Comparison of ENCODE assay signal across 9 cellular contexts in the genomic region with DNA sequence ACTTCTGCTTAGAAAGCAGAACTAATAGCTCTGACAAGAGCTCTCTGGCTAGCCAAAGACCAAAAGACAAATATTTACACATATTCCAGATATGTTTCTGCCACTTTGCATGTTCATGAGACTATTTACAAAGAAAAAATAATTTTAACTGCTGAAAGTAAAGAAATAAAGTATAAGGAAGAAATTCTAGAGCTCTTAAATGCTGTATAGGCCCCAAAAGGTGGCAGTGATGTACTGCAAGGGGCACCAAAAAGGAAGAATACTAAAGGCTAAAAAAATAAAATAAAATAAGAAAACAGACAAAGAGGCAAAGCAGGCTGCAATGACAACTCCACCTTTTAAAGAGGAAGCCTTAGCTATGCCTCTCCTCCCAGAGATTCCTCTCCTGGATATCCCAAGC. TPM values are rescaled to one million over a fixed set of nuclear protein-coding genes. Genes with fewer than 3 reads are reported as not detected.
A peak's percentile ranks its signal among the peaks of the same experiment; 100 is the strongest.
DNase-seq lines count a peak whose midpoint lies in the region; ATAC-seq and TF ChIP-seq lines count a peak whose summit lies in the region.
"Had no signal": no experiment of that assay in that cellular context is flagged by ENCODE, and none has a peak within 500 bp of the region (broad histone marks: within the 10 kb centered on the region; RNA-seq: fewer than 3 reads in every experiment).

No MANE protein-coding gene starts in this region.

- H3K36me3 ChIP-seq in BE2C (no peaks in the 10 kb centered on the region), ascending aorta (no peaks in the 10 kb centered on the region), mesenchymal stem cell (ENCODE audit: control insufficient read depth in 1 of 2, insufficient read depth in 2 of 2, low read depth in 1 of 2, low read length in 2 of 2) (peaks cover 0 to 4% of the 10 kb centered on the region in 2 experiments)

- H3K4me1 ChIP-seq in BE2C (0 out of 2 replicates have a peak, but pooled peaks cover 2% of the 10 kb centered on the region), ascending aorta (peaks cover 10% of the 10 kb centered on the region in 2 donors), mesenchymal stem cell (ENCODE audit: control insufficient read depth, insufficient read depth, low read depth, low read length) (peaks cover 7% of the 10 kb centered on the region)

- DNase-seq in BE2C (no peak), LNCaP clone FGC (ENCODE audit: low read depth) (no peak), ascending aorta (ENCODE audit: low spot score in 2 of 2) (no peak), mesenchymal stem cell (peak; percentile 40), head of caudate nucleus (no peak)
- no peak for DNase-seq in stimulated activated CD4-positive, alpha-beta T cell treated with anti-CD3 and anti-CD28 coated beads, Interleukin-1b, Interleukin-23, amount 100 ng/mL, for 48 hours

- H3K4me1 Mint-ChIP-seq in stimulated activated memory B cell treated with anti-CD40 and anti-IgM and Interleukin-4, amounts not matched to agents 10 μg/mL and 1 μg/mL and 100 μg/mL, for 72 hours = peaks cover 3% of the 10 kb centered on the region

- no peak overlapping the region for H2BK15ac ChIP-seq in mesenchymal stem cell (ENCODE audit: low read depth, poor library complexity, severe bottlenecking)

- H3K27me3 ChIP-seq in BE2C (no peaks in the 10 kb centered on the region), ascending aorta (no peaks in the 10 kb centered on the region), mesenchymal stem cell (ENCODE audit: control insufficient read depth in 1 of 2, insufficient read depth in 1 of 2, low read length in 2 of 2) (no peaks in the 10 kb centered on the region)

- H4K8ac ChIP-seq in mesenchymal stem cell (ENCODE audit: low read length) = no peak overlapping the region

- H3K27ac Mint-ChIP-seq in stimulated activated memory B cell treated with anti-CD40 and anti-IgM and Interleukin-4, amounts not matched to agents 10 μg/mL and 1 μg/mL and 100 μg/mL, for 72 hours = no peak overlapping the region
- H3K27ac Mint-ChIP-seq: dendritic cell treated with granulocyte-macrophage colony-stimulating factor and Interleukin-4, amounts not matched to agents 40 ng/mL and 50 ng/mL, for 4 days had no signal

- no peak overlapping the region for H2AFZ ChIP-seq in mesenchymal stem cell (ENCODE audit: low read depth, low read length)

- no peak overlapping the region for H2BK5ac ChIP-seq in mesenchymal stem cell (ENCODE audit: low read depth, low read length, poor library complexity, severe bottlenecking)

- no peak overlapping the region for H2BK12ac ChIP-seq in mesenchymal stem cell (ENCODE audit: low read length in 2 of 2)

- no peak for ATAC-seq in HG02973 (IDR thresholded peaks at IDR 0.05; ENCODE audit: unreplicated experiment)
- ATAC-seq in stimulated activated memory B cell treated with anti-CD40 and anti-IgM and Interleukin-4, amounts not matched to agents 10 μg/mL and 1 μg/mL and 100 μg/mL, for 72 hours = no peak

- H3K27ac ChIP-seq in ascending aorta = peak overlapping the region; percentile 88 to 90
- H3K27ac ChIP-seq in mesenchymal stem cell (ENCODE audit: low read length, poor library complexity, severe bottlenecking) = peak overlapping the region; percentile 64

- H2BK120ac ChIP-seq in mesenchymal stem cell (ENCODE audit: low read depth, low read length) = no peak overlapping the region

- no peak overlapping the region for H3K4ac ChIP-seq in mesenchymal stem cell (ENCODE audit: low read depth in 1 of 2, low read length in 2 of 2)

- no peak overlapping the region for H4K91ac ChIP-seq in mesenchymal stem cell (ENCODE audit: low read length)

- no peaks in the 10 kb centered on the region for H3K9me3 Mint-ChIP-seq in stimulated activated memory B cell treated with anti-CD40 and anti-IgM and Interleukin-4, amounts not matched to agents 10 μg/mL and 1 μg/mL and 100 μg/mL, for 72 hours

- H3K9me3 ChIP-seq in BE2C (no peaks in the 10 kb centered on the region), ascending aorta (no peaks in the 10 kb centered on the region), mesenchymal stem cell (ENCODE audit: control insufficient read depth, low read length) (peaks cover 8% of the 10 kb centered on the region)

- intact Hi-C loops in ascending aorta (cut with DNase I) = loop anchor here (10.0 kb wide), 2 partner anchors 212 to 808 kb away; partner anchors contain the start of gene SMIM10L1
- intact Hi-C loops in head of caudate nucleus (cut with DNase I) = loop anchor here (10.0 kb wide), 1 partner anchor 198 kb away; no protein-coding TSS in a partner anchor

- H3K4me2 ChIP-seq in mesenchymal stem cell (ENCODE audit: low read length, poor library complexity, severe bottlenecking) = no peak overlapping the region

- no peaks in the 10 kb centered on the region for H3K27me3 Mint-ChIP-seq in stimulated activated memory B cell treated with anti-CD40 and anti-IgM and Interleukin-4, amounts not matched to agents 10 μg/mL and 1 μg/mL and 100 μg/mL, for 72 hours
- H3K27me3 Mint-ChIP-seq: dendritic cell treated with granulocyte-macrophage colony-stimulating factor and Interleukin-4, amounts not matched to agents 40 ng/mL and 50 ng/mL, for 4 days had no signal

- no peak overlapping the region for H3K4me3 ChIP-seq in BE2C (ENCODE audit: low read depth, low read length)
- H3K4me3 ChIP-seq in LNCaP clone FGC (ENCODE audit: low read depth, low read length) = no peak overlapping the region
- H3K4me3 ChIP-seq in ascending aorta = no peak overlapping the region
- no peak overlapping the region for H3K4me3 ChIP-seq in mesenchymal stem cell (ENCODE audit: insufficient read depth in 1 of 2, low read depth in 1 of 2, low read length in 2 of 2)

- H3K4me3 Mint-ChIP-seq in stimulated activated memory B cell treated with anti-CD40 and anti-IgM and Interleukin-4, amounts not matched to agents 10 μg/mL and 1 μg/mL and 100 μg/mL, for 72 hours = no peak overlapping the region
- H3K4me3 Mint-ChIP-seq: dendritic cell treated with granulocyte-macrophage colony-stimulating factor and Interleukin-4, amounts not matched to agents 40 ng/mL and 50 ng/mL, for 4 days had no signal

- peaks cover 16% of the 10 kb centered on the region for H3K79me1 ChIP-seq in mesenchymal stem cell (replicated peaks; ENCODE audit: low read length, poor library complexity, severe bottlenecking)

- H3K36me3 Mint-ChIP-seq in stimulated activated memory B cell treated with anti-CD40 and anti-IgM and Interleukin-4, amounts not matched to agents 10 μg/mL and 1 μg/mL and 100 μg/mL, for 72 hours = peaks cover 11% of the 10 kb centered on the region

- no peak overlapping the region for H3K14ac ChIP-seq in mesenchymal stem cell (ENCODE audit: low read length in 2 of 2)

- TF ChIP-seq CTCF in BE2C (IDR thresholded peaks at IDR 0.05; ENCODE audit: low read depth, low read length) (0 out of 2 replicates have a peak, but pooled peaks have one; percentile 11), LNCaP clone FGC (IDR thresholded peaks at IDR 0.05; ENCODE audit: control insufficient read depth, extremely low read depth, insufficient read depth) (peak; percentile 65), ascending aorta (IDR thresholded peaks at IDR 0.05) (peak in 1 of 3 experiments; percentile 35)

- H3K9ac ChIP-seq in mesenchymal stem cell (ENCODE audit: low read length) = peak overlapping the region; percentile 95

- no peak overlapping the region for H3K18ac ChIP-seq in mesenchymal stem cell (ENCODE audit: low read depth in 1 of 2, low read length in 2 of 2)

- H3K23ac ChIP-seq in mesenchymal stem cell (ENCODE audit: low read length in 2 of 2) = no peak overlapping the region

- peak overlapping the region; percentile 33 for H2AK5ac ChIP-seq in mesenchymal stem cell (ENCODE audit: low read length, severe bottlenecking)

RNA-seq across cellular contexts. Expression of gene KLRK1, which starts 23.0 kb away (rescaled TPM):
- not detected for polyA plus RNA-seq in BE2C (2012; ENCODE audit: insufficient read depth, insufficient read length, low read depth)
- total RNA-seq in ascending aorta = not detected
- 0.06 TPM for polyA plus RNA-seq in mesenchymal stem cell (2013, experiment 1 of 2)
- 0.05 TPM for polyA plus RNA-seq in mesenchymal stem cell (2013, experiment 2 of 2)

RNA-seq across cellular contexts. Expression of gene KLRC4, which starts 42.7 kb away (rescaled TPM):
- polyA plus RNA-seq in BE2C (2012; ENCODE audit: insufficient read depth, insufficient read length, low read depth) = not detected
- total RNA-seq in ascending aorta = not detected
- not detected for polyA plus RNA-seq in mesenchymal stem cell (2013, experiment 1 of 2)
- not detected for polyA plus RNA-seq in mesenchymal stem cell (2013, experiment 2 of 2)

RNA-seq across cellular contexts. Expression of gene KLRC3, which starts 53.5 kb away (rescaled TPM):
- polyA plus RNA-seq in BE2C (2012; ENCODE audit: insufficient read depth, insufficient read length, low read depth) = not detected
- not detected for total RNA-seq in ascending aorta
- polyA plus RNA-seq in mesenchymal stem cell (2013, experiment 1 of 2) = 0.10 TPM
- 0.18 TPM for polyA plus RNA-seq in mesenchymal stem cell (2013, experiment 2 of 2)

RNA-seq across cellular contexts. Expression of gene KLRD1, which starts 59.2 kb away (rescaled TPM):
- polyA plus RNA-seq in BE2C (2012; ENCODE audit: insufficient read depth, insufficient read length, low read depth) = 0.14 TPM
- total RNA-seq in ascending aorta = 0.11 TPM
- polyA plus RNA-seq in mesenchymal stem cell (2013, experiment 1 of 2) = 0.01 TPM
- polyA plus RNA-seq in mesenchymal stem cell (2013, experiment 2 of 2) = 0.03 TPM
